Comparison of ENCODE assay signal across 1 cellular context in the genomic region with DNA sequence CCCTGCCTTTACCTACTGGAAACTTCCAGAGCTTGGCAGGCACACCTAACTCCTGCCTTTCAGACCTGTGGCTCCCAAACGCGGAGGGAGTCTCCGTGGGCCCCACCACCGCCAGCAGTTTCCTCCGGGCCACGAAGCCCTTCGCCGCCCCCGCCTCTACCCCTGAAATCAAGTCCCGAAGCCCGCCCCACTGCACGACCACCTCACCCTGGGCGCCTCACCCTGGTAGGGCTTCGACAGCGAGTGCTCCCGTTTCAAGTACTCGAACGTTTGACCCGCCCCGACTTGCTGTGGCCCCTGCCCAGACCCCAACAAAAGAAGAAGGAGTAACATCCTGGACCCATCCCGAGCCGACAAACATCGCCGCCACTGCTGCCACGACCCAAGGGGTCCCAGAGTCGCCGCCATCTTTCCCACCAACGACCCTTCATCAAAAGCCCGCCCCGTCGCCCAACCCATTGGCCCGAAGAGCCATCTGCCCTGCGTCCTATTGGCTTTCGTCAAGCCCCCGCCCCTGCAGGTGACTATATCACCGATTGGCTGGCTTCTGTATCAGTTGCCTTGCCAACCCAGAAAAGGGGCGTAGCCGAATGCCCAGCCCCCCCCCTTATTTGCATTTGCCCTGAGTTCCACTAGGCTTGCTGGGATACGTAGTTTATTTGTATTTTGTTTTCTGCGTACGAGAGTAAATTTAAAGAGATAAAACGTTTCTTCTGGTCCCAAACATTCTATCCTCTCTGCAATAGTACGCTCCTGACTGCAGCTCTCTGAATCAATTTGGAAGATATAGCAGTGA.
TF ChIP-seq lines count a peak whose summit lies in the region.

A gene with protein sequence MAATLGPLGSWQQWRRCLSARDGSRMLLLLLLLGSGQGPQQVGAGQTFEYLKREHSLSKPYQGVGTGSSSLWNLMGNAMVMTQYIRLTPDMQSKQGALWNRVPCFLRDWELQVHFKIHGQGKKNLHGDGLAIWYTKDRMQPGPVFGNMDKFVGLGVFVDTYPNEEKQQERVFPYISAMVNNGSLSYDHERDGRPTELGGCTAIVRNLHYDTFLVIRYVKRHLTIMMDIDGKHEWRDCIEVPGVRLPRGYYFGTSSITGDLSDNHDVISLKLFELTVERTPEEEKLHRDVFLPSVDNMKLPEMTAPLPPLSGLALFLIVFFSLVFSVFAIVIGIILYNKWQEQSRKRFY (minus strand): TSS at position 432 of the 796 bp plus-strand sequence. CDS start 24 bp downstream, at position 408.

TF ChIP-seq in neural cell, 6 proteins besides CTCF, POLR2A, EP300 and RAD21 (continued from another document):
- TF ChIP-seq, protein P1, sequence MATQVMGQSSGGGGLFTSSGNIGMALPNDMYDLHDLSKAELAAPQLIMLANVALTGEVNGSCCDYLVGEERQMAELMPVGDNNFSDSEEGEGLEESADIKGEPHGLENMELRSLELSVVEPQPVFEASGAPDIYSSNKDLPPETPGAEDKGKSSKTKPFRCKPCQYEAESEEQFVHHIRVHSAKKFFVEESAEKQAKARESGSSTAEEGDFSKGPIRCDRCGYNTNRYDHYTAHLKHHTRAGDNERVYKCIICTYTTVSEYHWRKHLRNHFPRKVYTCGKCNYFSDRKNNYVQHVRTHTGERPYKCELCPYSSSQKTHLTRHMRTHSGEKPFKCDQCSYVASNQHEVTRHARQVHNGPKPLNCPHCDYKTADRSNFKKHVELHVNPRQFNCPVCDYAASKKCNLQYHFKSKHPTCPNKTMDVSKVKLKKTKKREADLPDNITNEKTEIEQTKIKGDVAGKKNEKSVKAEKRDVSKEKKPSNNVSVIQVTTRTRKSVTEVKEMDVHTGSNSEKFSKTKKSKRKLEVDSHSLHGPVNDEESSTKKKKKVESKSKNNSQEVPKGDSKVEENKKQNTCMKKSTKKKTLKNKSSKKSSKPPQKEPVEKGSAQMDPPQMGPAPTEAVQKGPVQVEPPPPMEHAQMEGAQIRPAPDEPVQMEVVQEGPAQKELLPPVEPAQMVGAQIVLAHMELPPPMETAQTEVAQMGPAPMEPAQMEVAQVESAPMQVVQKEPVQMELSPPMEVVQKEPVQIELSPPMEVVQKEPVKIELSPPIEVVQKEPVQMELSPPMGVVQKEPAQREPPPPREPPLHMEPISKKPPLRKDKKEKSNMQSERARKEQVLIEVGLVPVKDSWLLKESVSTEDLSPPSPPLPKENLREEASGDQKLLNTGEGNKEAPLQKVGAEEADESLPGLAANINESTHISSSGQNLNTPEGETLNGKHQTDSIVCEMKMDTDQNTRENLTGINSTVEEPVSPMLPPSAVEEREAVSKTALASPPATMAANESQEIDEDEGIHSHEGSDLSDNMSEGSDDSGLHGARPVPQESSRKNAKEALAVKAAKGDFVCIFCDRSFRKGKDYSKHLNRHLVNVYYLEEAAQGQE (IDR thresholded peaks at IDR 0.05; ENCODE audit: borderline replicate concordance): peak; percentile 73
- TF ChIP-seq POLR2AphosphoS5 (IDR thresholded peaks at IDR 0.05) (peak; percentile 86), SMC3 (conservative IDR thresholded peaks at IDR 0.05; ENCODE audit: poor library complexity) (peak; percentile 63), EZH2 (IDR thresholded peaks at IDR 0.05; ENCODE audit: borderline replicate concordance, insufficient read depth, low read length, poor library complexity, severe bottlenecking) (no peak), TAF1 (IDR thresholded peaks at IDR 0.05; ENCODE audit: low read depth) (peak; percentile 92)
